ENCODE assay signal across 18 cellular contexts in genomic region chr6:76681781-76682180, GRCh38.
DNase-seq lines count a peak whose midpoint lies in the region; ATAC-seq and TF ChIP-seq lines count a peak whose summit lies in the region.
"Had no signal": no experiment of that assay in that cellular context is flagged by ENCODE, and none has a peak within 500 bp of the region (broad histone marks: within the 10 kb centered on the region; RNA-seq: fewer than 3 reads in every experiment).

No MANE protein-coding gene starts in this region.

- no peaks in the 10 kb centered on the region for H3K36me3 ChIP-seq in lung (ENCODE audit: control insufficient read depth in 2 of 2, insufficient read depth in 2 of 2, low read length in 2 of 2)
- H3K36me3 ChIP-seq: BLaER1 treated with 17β-estradiol and CSF1 and Interleukin-3, amounts not matched to agents 10 nM and 100 nM; MG63 had no signal

- DNase-seq in AG10803 (ENCODE audit: low read depth) (peak; percentile 27), NCI-H82 treated with DMSO at 0.1 percent for 48 hours (lab: John Stamatoyannopoulos, UW; ENCODE audit: unreplicated experiment) (peak; percentile 4), dermis blood vessel endothelial cell (peak; percentile 51), lung (ENCODE audit: low spot score) (no peak), DMS79 (lab: John Stamatoyannopoulos, UW) (no peak), NCI-H1417 treated with DMSO at 0.1 percent for 48 hours (lab: John Stamatoyannopoulos, UW) (no peak)
- DNase-seq: 8988T, DMS 273 treated with DMSO at 0.1 percent for 48 hours, MG63, NCI-H1092 treated with DMSO at 0.1 percent for 48 hours, NCI-H1694 treated with DMSO at 0.1 percent for 48 hours, NCI-H446, NCI-H748 treated with DMSO at 0.1 percent for 48 hours had no signal

- H3K4me3 ChIP-seq in AG10803 (ENCODE audit: low read length) (no peak overlapping the region), lung (no peak overlapping the region)
- H3K4me3 ChIP-seq: BLaER1 treated with 17β-estradiol and CSF1 and Interleukin-3, amounts not matched to agents 10 nM and 100 nM; GM23338; K562; MG63 had no signal

- H3K27me3 ChIP-seq in lung (ENCODE audit: control insufficient read depth, insufficient read depth): no peaks in the 10 kb centered on the region
- H3K27me3 ChIP-seq: BLaER1 treated with 17β-estradiol and CSF1 and Interleukin-3, amounts not matched to agents 10 nM and 100 nM; MG63 had no signal

- no peaks in the 10 kb centered on the region for H3K4me1 ChIP-seq in lung (ENCODE audit: control insufficient read depth in 2 of 2, insufficient read depth in 2 of 2, low read length in 2 of 2)

- peak; percentile 19 for ATAC-seq in lung (ENCODE audit: insufficient read depth, low FRiP score)
- no peak for ATAC-seq in HG02678 (IDR thresholded peaks at IDR 0.05; ENCODE audit: unreplicated experiment)
- ATAC-seq in HG03342 (IDR thresholded peaks at IDR 0.05; ENCODE audit: unreplicated experiment): no peak
- ATAC-seq: GM23338, K562 had no signal

- TF ChIP-seq CTCF in AG10803 (conservative IDR thresholded peaks at IDR 0.05; ENCODE audit: low read length) (no peak), lung (IDR thresholded peaks at IDR 0.05; ENCODE audit: control extremely low read depth, extremely low read depth) (no peak)

- H3K9me3 ChIP-seq in lung (ENCODE audit: control insufficient read depth in 2 of 2, insufficient read depth in 1 of 2, low read length in 1 of 2): no peaks in the 10 kb centered on the region
- H3K9me3 ChIP-seq: BLaER1 treated with 17β-estradiol and CSF1 and Interleukin-3, amounts not matched to agents 10 nM and 100 nM; MG63 had no signal

- no peak overlapping the region for H3K27ac ChIP-seq in lung (ENCODE audit: low read depth in 1 of 2, low read length in 1 of 2)
- H3K27ac ChIP-seq: BLaER1 treated with 17β-estradiol and CSF1 and Interleukin-3, amounts not matched to agents 10 nM and 100 nM had no signal

Comparison
In these comparisons a context has a peak if more than half of its experiments do, and no peak if none do; other contexts are left out.
1. DNase-seq: peak in AG10803 (single experiment), NCI-H82 treated with DMSO at 0.1 percent for 48 hours (single experiment) and dermis blood vessel endothelial cell (single experiment); none in lung (single experiment), DMS79 (single experiment) and NCI-H1417 treated with DMSO at 0.1 percent for 48 hours (single experiment).